Comparison of ENCODE assay signal across 1 cellular context in genomic region chr19:48413879-48414623, GRCh38.
A peak's percentile ranks its signal among the peaks of the same experiment; 100 is the strongest.
TF ChIP-seq lines count a peak whose summit lies in the region.

No MANE protein-coding gene starts in this region.

TF ChIP-seq in endothelial cell of umbilical vein, 7 proteins besides CTCF, POLR2A, EP300 and RAD21:
- TF ChIP-seq FOS (IDR thresholded peaks at IDR 0.05; ENCODE audit: borderline replicate concordance, insufficient read depth, low read length) = peak; percentile 13
- TF ChIP-seq POLR2AphosphoS5 (IDR thresholded peaks at IDR 0.05; ENCODE audit: insufficient read depth, low read depth, low read length) = no peak
